8 cellular contexts compared by ENCODE assay signal in genomic region chr1:827221-828063, GRCh38.
DNase-seq lines count a peak whose midpoint lies in the region; ATAC-seq lines count a peak whose summit lies in the region.
"Not testable (repeated sequence)": the region's sequence is repeated elsewhere in the genome, so short reads cannot be mapped to it uniquely, and the experiment has no call there.

No MANE protein-coding gene starts in this region.

- H3K4me3 ChIP-seq in NT2/D1 (ENCODE audit: insufficient read length, low read depth): peak overlapping the region; percentile 51

- H3K4me1 ChIP-seq in NT2/D1 (ENCODE audit: insufficient read depth, insufficient read length): not testable (repeated sequence)

- H3K9ac ChIP-seq in NT2/D1 (ENCODE audit: insufficient read length, low read depth): peak overlapping the region; percentile 74

- DNase-seq in D341Med (ENCODE audit: low spot score): peak; percentile 82
- peak in 75 of 76 experiments; percentile 33 to 96 (median 89) for DNase-seq in HUDEP-2 (lab: John Stamatoyannopoulos, UW; ENCODE audit: unreplicated experiment in 76 of 76)
- peak; percentile 43 for DNase-seq in NT2/D1 (ENCODE audit: low read depth, low spot score)
- DNase-seq in activated CD8-positive, alpha-beta memory T cell treated with anti-CD3 and anti-CD28 coated beads, Interleukin-2, amount 50 U/mL, for 4 hours: peak; percentile 96
- DNase-seq in epidermal melanocyte (ENCODE audit: insufficient read length, low spot score): peak; percentile 25
- DNase-seq in middle frontal gyrus (ENCODE audit: extremely low spot score, low spot score): peak; percentile 85
- DNase-seq in stimulated activated CD8-positive, alpha-beta memory T cell treated with anti-CD3 and anti-CD28 coated beads, Interleukin-15, amount 100 ng/mL, for 48 hours (ENCODE audit: low read depth in 2 of 2): peak; percentile 94 to 96

- H3K36me3 ChIP-seq in NT2/D1 (ENCODE audit: insufficient read depth, insufficient read length, low read length): not testable (repeated sequence)

- H3K27me3 ChIP-seq in NT2/D1 (ENCODE audit: insufficient read depth, insufficient read length): not testable (repeated sequence)

- peak; percentile 70 for ATAC-seq in GM21423 (IDR thresholded peaks at IDR 0.05; ENCODE audit: unreplicated experiment)

- H3K9me3 ChIP-seq in NT2/D1 (ENCODE audit: insufficient read depth, low read length): not testable (repeated sequence)

Comparison
In these comparisons a context has a peak if more than half of its experiments do, and no peak if none do; other contexts are left out.
1. Peak in every context shown above with its lines: DNase-seq, ATAC-seq and H3K4me3 ChIP-seq.
2. DNase-seq: peak in every context shown above with its lines; median percentile 96 in activated CD8-positive, alpha-beta memory T cell treated with anti-CD3 and anti-CD28 coated beads, Interleukin-2, amount 50 U/mL, for 4 hours; 95 in stimulated activated CD8-positive, alpha-beta memory T cell treated with anti-CD3 and anti-CD28 coated beads, Interleukin-15, amount 100 ng/mL, for 48 hours; 89 in HUDEP-2; 85 in middle frontal gyrus; 82 in D341Med; 43 in NT2/D1; 25 in epidermal melanocyte.